15 cellular contexts compared by ENCODE assay signal in genomic region chr5:149126898-149127297, GRCh38.
"Had no signal": no experiment of that assay in that cellular context is flagged by ENCODE, and none has a peak within 500 bp of the region (broad histone marks: within the 10 kb centered on the region; RNA-seq: fewer than 3 reads in every experiment).

No MANE protein-coding gene starts in this region.

- DNase-seq: activated CD4-positive, alpha-beta T cell treated with anti-CD3 and anti-CD28 coated beads for 1 hour; activated CD4-positive, alpha-beta T cell treated with anti-CD3 and anti-CD28 coated beads, Interleukin-2, amount 50 U/mL, for 1 hour; activated CD8-positive, alpha-beta T cell treated with anti-CD3 and anti-CD28 coated beads, Interleukin-2, amount 10 ng/mL, durations not matched to agents 7 days and 5 days; activated gamma-delta T cell treated with Interleukin-2 at 50 U/mL for 16 hours; aorta; caudate nucleus; effector memory CD8-positive, alpha-beta T cell; left lung; naive thymus-derived CD8-positive, alpha-beta T cell; sigmoid colon; stimulated activated CD4-positive, alpha-beta T cell treated with anti-CD3 and anti-CD28 coated beads, Interleukin-2, amount 100 ng/mL, for 48 hours; stimulated activated CD8-positive, alpha-beta memory T cell treated with anti-CD3 and anti-CD28 coated beads, Interleukin-4, amount 100 ng/mL, for 48 hours; stimulated activated naive B cell treated with anti-CD40 and anti-IgM and Interleukin-4, amounts not matched to agents 10 μg/mL and 1 μg/mL and 100 μg/mL, for 72 hours; T-cell; upper lobe of left lung had no signal
